Comparison of ENCODE assay signal across 14 cellular contexts in the genomic region with DNA sequence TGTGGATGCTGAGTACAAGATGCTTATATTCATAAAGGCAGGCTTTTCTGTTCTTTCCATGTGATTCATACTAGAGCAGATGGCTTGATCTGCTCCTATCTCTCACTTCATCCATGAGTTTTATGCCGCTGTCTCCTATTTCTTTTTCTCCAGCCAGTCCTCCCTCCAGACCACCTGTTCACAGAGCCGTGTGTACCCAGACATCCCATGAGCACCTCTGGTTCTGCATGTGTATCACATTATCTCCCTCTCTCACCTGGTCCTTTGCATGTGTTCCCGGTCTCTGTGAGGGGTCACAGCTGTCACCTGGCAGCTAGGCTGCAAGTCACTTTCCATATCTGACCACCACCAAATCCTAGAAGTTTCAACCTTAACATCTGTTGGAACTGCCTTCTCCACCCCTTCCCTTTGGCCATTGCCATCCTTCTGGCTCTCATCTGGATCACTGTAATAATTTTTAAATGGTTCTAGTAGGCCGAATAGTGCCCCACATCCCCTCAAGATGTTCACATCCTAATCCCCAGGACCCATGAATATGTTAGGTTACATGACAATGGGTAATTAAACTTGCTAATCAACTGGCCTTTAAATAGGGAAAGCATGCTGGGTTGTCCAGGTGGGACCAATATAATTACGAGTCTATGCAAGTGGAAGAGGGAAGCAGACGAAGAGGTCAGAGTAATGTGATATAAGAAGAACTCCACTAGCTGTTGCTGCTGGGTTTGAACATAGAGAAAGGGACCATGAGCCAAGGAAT.
DNase-seq lines count a peak whose midpoint lies in the region; ATAC-seq and TF ChIP-seq lines count a peak whose summit lies in the region.
"Had no signal": no experiment of that assay in that cellular context is flagged by ENCODE, and none has a peak within 500 bp of the region (broad histone marks: within the 10 kb centered on the region; RNA-seq: fewer than 3 reads in every experiment).

No MANE protein-coding gene starts in this region.

- H3K9me3 ChIP-seq in HUES48 (ENCODE audit: control insufficient read depth, insufficient read depth, low read length) (no peaks in the 10 kb centered on the region), endodermal cell (ENCODE audit: control insufficient read depth, low read length) (no peaks in the 10 kb centered on the region), trophoblast cell (ENCODE audit: insufficient read depth, low read depth, low read length) (no peaks in the 10 kb centered on the region)

- DNase-seq in NCI-H524 (lab: John Stamatoyannopoulos, UW) (peak; percentile 100), endodermal cell (peak; percentile 60), trophoblast cell (no peak), NCI-H2081 treated with DMSO at 0.1 percent for 48 hours (lab: John Stamatoyannopoulos, UW) (no peak)
- DNase-seq in stimulated activated naive CD8-positive, alpha-beta T cell treated with anti-CD3 and anti-CD28 coated beads, Interleukin-15, Interleukin-2, amounts not matched to agents 100 U/mL and 50 U/mL, for 24 hours: no peak
- DNase-seq: COR-L47, MM.1S, NCI-H345, NCI-H748 treated with DMSO at 0.1 percent for 48 hours, SHP77 treated with DMSO at 0.1 percent for 48 hours had no signal

- no peak overlapping the region for H3K4me3 Mint-ChIP-seq in endodermal cell
- H3K4me3 Mint-ChIP-seq: CD14-positive monocyte had no signal

- H2BK12ac ChIP-seq in trophoblast cell (ENCODE audit: low read length): no peak overlapping the region

- peak overlapping the region; percentile 30 for H3K27ac ChIP-seq in HUES48 (ENCODE audit: low read depth, low read length)
- H3K27ac ChIP-seq in endodermal cell (ENCODE audit: low read depth, low read length): no peak overlapping the region
- H3K27ac ChIP-seq in trophoblast cell (ENCODE audit: low read depth, low read length): no peak overlapping the region

- H3K27me3 ChIP-seq in HUES48 (ENCODE audit: control insufficient read depth, insufficient read depth, low read length) (no peaks in the 10 kb centered on the region), endodermal cell (ENCODE audit: control insufficient read depth, insufficient read depth, low read length, poor library complexity, severe bottlenecking) (no peaks in the 10 kb centered on the region), trophoblast cell (ENCODE audit: insufficient read depth, low read length) (no peaks in the 10 kb centered on the region)

- no peak overlapping the region for H3K4ac ChIP-seq in trophoblast cell (ENCODE audit: low read depth, low read length)

- H3K27me3 Mint-ChIP-seq in endodermal cell (ENCODE audit: insufficient read depth): no peaks in the 10 kb centered on the region

- H3K36me3 ChIP-seq in HUES48 (ENCODE audit: control insufficient read depth, insufficient read depth, low read length) (no peaks in the 10 kb centered on the region), endodermal cell (ENCODE audit: control insufficient read depth, insufficient read depth, low read length) (no peaks in the 10 kb centered on the region), trophoblast cell (ENCODE audit: control insufficient read depth in 1 of 2, insufficient read depth in 2 of 2, low read length in 2 of 2) (peaks cover 0 to 2% of the 10 kb centered on the region in 2 experiments)

- TF ChIP-seq CTCF in endodermal cell (conservative IDR thresholded peaks at IDR 0.05): no peak

- peak overlapping the region; percentile 54 for H3K23ac ChIP-seq in trophoblast cell (ENCODE audit: low read length)

- peaks cover 61% of the 10 kb centered on the region for H3K4me1 ChIP-seq in HUES48 (ENCODE audit: control insufficient read depth, insufficient read depth, low read length)
- H3K4me1 ChIP-seq in endodermal cell (ENCODE audit: control insufficient read depth, insufficient read depth, low read length): peaks cover 9% of the 10 kb centered on the region
- H3K4me1 ChIP-seq in trophoblast cell (ENCODE audit: control insufficient read depth in 1 of 2, insufficient read depth in 2 of 2, low read length in 2 of 2): peaks cover 2 to 20% of the 10 kb centered on the region in 2 experiments

- no peak overlapping the region for H2AFZ ChIP-seq in trophoblast cell (ENCODE audit: insufficient read depth, low read length, poor library complexity)

- no peak overlapping the region for H3K27ac Mint-ChIP-seq in endodermal cell
- H3K27ac Mint-ChIP-seq: CD14-positive monocyte had no signal

- H2BK5ac ChIP-seq in trophoblast cell (ENCODE audit: low read depth, low read length, poor library complexity): no peak overlapping the region

- H3K4me3 ChIP-seq in HUES48 (ENCODE audit: low read depth, low read length) (peak overlapping the region; percentile 27; the same call in 1 of the 2 replicates), endodermal cell (ENCODE audit: low read length) (no peak overlapping the region), trophoblast cell (ENCODE audit: low read depth, low read length) (no peak overlapping the region)

- H4K12ac ChIP-seq in trophoblast cell (ENCODE audit: low read depth, low read length): no peak overlapping the region

- H3K79me2 ChIP-seq in trophoblast cell (ENCODE audit: control insufficient read depth, insufficient read depth, low read length, poor library complexity): peaks cover 2% of the 10 kb centered on the region

- WGBS in endodermal cell (ENCODE audit: insufficient coverage in 1 of 2, insufficient read length in 1 of 2), 2 experiments: 94 to 96% methylated on average over 4 to 6 of the region's 6 CpGs
- WGBS in trophoblast cell (ENCODE audit: extremely low coverage, insufficient coverage, insufficient read length): no CpG with 5 or more reads among the region's 6 CpGs

- H3K4me2 ChIP-seq in trophoblast cell (ENCODE audit: low read length): no peak overlapping the region

- H2BK120ac ChIP-seq in trophoblast cell (ENCODE audit: insufficient read depth, low read length, poor library complexity): no peak overlapping the region

- H3K18ac ChIP-seq in trophoblast cell (ENCODE audit: low read length): no peak overlapping the region

- H4K91ac ChIP-seq in trophoblast cell (ENCODE audit: low read depth, low read length): no peak overlapping the region

- ATAC-seq in stimulated activated naive CD8-positive, alpha-beta T cell treated with anti-CD3 and anti-CD28 coated beads, Interleukin-15, Interleukin-2, amounts not matched to agents 100 U/mL and 50 U/mL, for 24 hours: no peak
- ATAC-seq in GM21360 (IDR thresholded peaks at IDR 0.05; ENCODE audit: unreplicated experiment): no peak
- ATAC-seq: HepG2 had no signal

- no peak overlapping the region for H3K9ac ChIP-seq in HUES48 (ENCODE audit: low read depth, low read length)
- no peak overlapping the region for H3K9ac ChIP-seq in endodermal cell (ENCODE audit: extremely low read depth, low read length, poor library complexity, severe bottlenecking)
- no peak overlapping the region for H3K9ac ChIP-seq in trophoblast cell (ENCODE audit: low read length)

- no peak overlapping the region for H4K8ac ChIP-seq in trophoblast cell (ENCODE audit: low read depth, low read length)

- no peaks in the 10 kb centered on the region for H3K36me3 Mint-ChIP-seq in endodermal cell (ENCODE audit: low read depth)
- H3K36me3 Mint-ChIP-seq: CD14-positive monocyte had no signal

- no peak overlapping the region for H3K14ac ChIP-seq in trophoblast cell (ENCODE audit: low read length)

- peaks cover 33% of the 10 kb centered on the region for H3K4me1 Mint-ChIP-seq in endodermal cell
- H3K4me1 Mint-ChIP-seq: CD14-positive monocyte had no signal

- no peaks in the 10 kb centered on the region for H3K9me3 Mint-ChIP-seq in endodermal cell

- no peak overlapping the region for H2AK5ac ChIP-seq in trophoblast cell (ENCODE audit: low read length)

- H3K79me1 ChIP-seq in trophoblast cell (ENCODE audit: low read length): peaks cover 21% of the 10 kb centered on the region

Comparison
In these comparisons a context has a peak if more than half of its experiments do, and no peak if none do; other contexts are left out.
1. DNase-seq: peak in NCI-H524 (2 of 2) and endodermal cell (single experiment); none in trophoblast cell (0 of 2), NCI-H2081 treated with DMSO at 0.1 percent for 48 hours (single experiment) and stimulated activated naive CD8-positive, alpha-beta T cell treated with anti-CD3 and anti-CD28 coated beads, Interleukin-15, Interleukin-2, amounts not matched to agents 100 U/mL and 50 U/mL, for 24 hours (single experiment).